ENCODE assay signal across 23 cellular contexts in the genomic region with DNA sequence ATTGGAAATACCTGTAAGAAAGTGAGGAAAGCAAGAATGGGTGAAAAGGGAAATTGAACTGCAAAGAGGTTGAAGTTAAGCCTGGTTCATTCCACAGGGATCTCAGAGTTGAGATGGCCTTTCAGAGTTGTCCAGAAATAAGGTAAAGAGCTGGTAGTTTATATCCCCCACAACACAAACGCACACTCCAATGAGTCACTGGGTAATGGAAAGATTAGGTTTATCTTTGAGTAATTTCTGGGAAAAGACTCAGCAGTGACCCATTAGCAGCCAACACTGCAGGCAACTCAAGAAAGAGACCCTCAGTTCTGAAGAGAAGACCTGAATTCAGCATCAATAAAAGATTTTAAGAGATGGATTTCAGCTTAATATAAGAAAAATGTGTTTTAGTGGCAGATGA.
DNase-seq lines count a peak whose midpoint lies in the region; ATAC-seq, FAIRE-seq and TF ChIP-seq lines count a peak whose summit lies in the region.
"Had no signal": no experiment of that assay in that cellular context is flagged by ENCODE, and none has a peak within 500 bp of the region (broad histone marks: within the 10 kb centered on the region; RNA-seq: fewer than 3 reads in every experiment).

No MANE protein-coding gene starts in this region.

- H3K27me3 Mint-ChIP-seq in stimulated activated naive CD8-positive, alpha-beta T cell treated with anti-CD3 and anti-CD28 coated beads, Interleukin-15, Interleukin-2, amounts not matched to agents 100 ng/mL and 50 ng/mL, for 24 hours, result no peaks in the 10 kb centered on the region
- peaks cover 2% of the 10 kb centered on the region for H3K27me3 Mint-ChIP-seq in activated CD8-positive, alpha-beta memory T cell treated with anti-CD3 and anti-CD28 coated beads, Interleukin-2, amount 10 ng/mL, durations not matched to agents 7 days and 5 days
- H3K27me3 Mint-ChIP-seq: activated CD8-positive, alpha-beta T cell treated with anti-CD3 and anti-CD28 coated beads for 36 hours; natural killer cell treated with Interleukin-12 subunit alpha and Interleukin-12 subunit beta and Interleukin-15 and Interleukin-18, amount 100 ng/mL, for 72 hours had no signal

- no peaks in the 10 kb centered on the region for H3K36me3 Mint-ChIP-seq in stimulated activated naive CD8-positive, alpha-beta T cell treated with anti-CD3 and anti-CD28 coated beads, Interleukin-15, Interleukin-2, amounts not matched to agents 100 ng/mL and 50 ng/mL, for 24 hours (ENCODE audit: low read depth)
- H3K36me3 Mint-ChIP-seq in activated CD8-positive, alpha-beta memory T cell treated with anti-CD3 and anti-CD28 coated beads, Interleukin-2, amount 10 ng/mL, durations not matched to agents 7 days and 5 days, result peaks cover 6% of the 10 kb centered on the region
- H3K36me3 Mint-ChIP-seq: CD8-positive, alpha-beta T cell had no signal

- H3K4me2 ChIP-seq in PC-3 (ENCODE audit: low read length) (no peak overlapping the region), fibroblast of lung (ENCODE audit: extremely low read depth, insufficient read depth, low read length) (peak overlapping the region; percentile 5)

- H3K4me1 ChIP-seq in PC-3 (ENCODE audit: insufficient read depth, low read length) (peaks cover 27% of the 10 kb centered on the region), fibroblast of lung (ENCODE audit: control insufficient read depth, extremely low read depth, insufficient read depth, low read length) (no peaks in the 10 kb centered on the region)
- H3K4me1 ChIP-seq: adrenal gland had no signal

- CTCF ChIA-PET in PC-3 (lab: Charles Lee), result no interaction called here
- CTCF ChIA-PET in activated CD8-positive, alpha-beta memory T cell treated with anti-CD3 and anti-CD28 coated beads, Interleukin-2, amount 10 ng/mL, durations not matched to agents 7 days and 5 days (lab: Charles Lee), result interaction anchor here (2.0 kb wide), 1 partner anchor 119 kb away, joined by 6 read pairs; no protein-coding TSS in a partner anchor

- no peak overlapping the region for H3K9ac ChIP-seq in PC-3 (ENCODE audit: low read length)
- no peak overlapping the region for H3K9ac ChIP-seq in fibroblast of lung (ENCODE audit: insufficient read depth, low read length)

- H4K20me1 ChIP-seq in PC-3 (ENCODE audit: low read length), result no peaks in the 10 kb centered on the region
- no peaks in the 10 kb centered on the region for H4K20me1 ChIP-seq in fibroblast of lung (ENCODE audit: control insufficient read depth, extremely low read depth, insufficient read depth, low read length)

- no peaks in the 10 kb centered on the region for H3K36me3 ChIP-seq in PC-3 (ENCODE audit: low read depth, low read length)
- H3K36me3 ChIP-seq in fibroblast of lung (ENCODE audit: control insufficient read depth, insufficient read depth, low read length), result no peaks in the 10 kb centered on the region
- H3K36me3 ChIP-seq: adrenal gland, cardiac muscle cell, MG63, pancreas had no signal

- H2AFZ ChIP-seq in PC-3 (ENCODE audit: low read length) (no peak overlapping the region), fibroblast of lung (ENCODE audit: low read length) (no peak overlapping the region)

- ATAC-seq in PC-3 (no peak), HG02885 (IDR thresholded peaks at IDR 0.05; ENCODE audit: poor library complexity, unreplicated experiment) (no peak)
- no peak for ATAC-seq in activated CD8-positive, alpha-beta memory T cell treated with anti-CD3 and anti-CD28 coated beads, Interleukin-2, amount 10 ng/mL, durations not matched to agents 7 days and 5 days
- ATAC-seq: activated CD4-positive, CD25-positive, alpha-beta regulatory T cell treated with anti-CD3 and anti-CD28 coated beads, Interleukin-2, amount 50 U/mL, for 24 hours; CD8-positive, alpha-beta T cell; left lobe of liver; pancreas; right cardiac atrium had no signal

- no peak for TF ChIP-seq CTCF in PC-3 (conservative IDR thresholded peaks at IDR 0.05; ENCODE audit: low read depth, low read length)
- no peak for TF ChIP-seq CTCF in fibroblast of lung (conservative IDR thresholded peaks at IDR 0.05 in 1 of 2, IDR thresholded peaks at IDR 0.05 in 1 of 2; ENCODE audit: low read depth in 1 of 2, low read length in 2 of 2)

- TF ChIP-seq POLR2A in H54 (IDR thresholded peaks at IDR 0.05; ENCODE audit: low read depth, low read length), result no peak

- H3K27me3 ChIP-seq in PC-3 (ENCODE audit: low read length), result no peaks in the 10 kb centered on the region
- no peaks in the 10 kb centered on the region for H3K27me3 ChIP-seq in fibroblast of lung (ENCODE audit: control insufficient read depth, insufficient read depth, low read length)
- H3K27me3 ChIP-seq: adrenal gland, cardiac muscle cell, MG63, pancreas had no signal

- no peaks in the 10 kb centered on the region for H3F3A ChIP-seq in PC-3 (ENCODE audit: low read length, unreplicated experiment)

- no peaks in the 10 kb centered on the region for H3K79me2 ChIP-seq in PC-3 (ENCODE audit: low read length)
- H3K79me2 ChIP-seq in fibroblast of lung (ENCODE audit: control insufficient read depth, insufficient read depth, low read length), result no peaks in the 10 kb centered on the region

- no peak overlapping the region for H3K4me3 Mint-ChIP-seq in stimulated activated naive CD8-positive, alpha-beta T cell treated with anti-CD3 and anti-CD28 coated beads, Interleukin-15, Interleukin-2, amounts not matched to agents 100 ng/mL and 50 ng/mL, for 24 hours
- H3K4me3 Mint-ChIP-seq in activated CD8-positive, alpha-beta memory T cell treated with anti-CD3 and anti-CD28 coated beads, Interleukin-2, amount 10 ng/mL, durations not matched to agents 7 days and 5 days, result no peak overlapping the region
- H3K4me3 Mint-ChIP-seq: activated CD8-positive, alpha-beta T cell treated with anti-CD3 and anti-CD28 coated beads for 36 hours; CD8-positive, alpha-beta T cell had no signal

- peaks cover 19% of the 10 kb centered on the region for H3K4me1 Mint-ChIP-seq in stimulated activated naive CD8-positive, alpha-beta T cell treated with anti-CD3 and anti-CD28 coated beads, Interleukin-15, Interleukin-2, amounts not matched to agents 100 ng/mL and 50 ng/mL, for 24 hours (ENCODE audit: low read depth)
- H3K4me1 Mint-ChIP-seq in activated CD8-positive, alpha-beta memory T cell treated with anti-CD3 and anti-CD28 coated beads, Interleukin-2, amount 10 ng/mL, durations not matched to agents 7 days and 5 days, result peaks cover 9% of the 10 kb centered on the region

- H3K9me3 Mint-ChIP-seq in stimulated activated naive CD8-positive, alpha-beta T cell treated with anti-CD3 and anti-CD28 coated beads, Interleukin-15, Interleukin-2, amounts not matched to agents 100 ng/mL and 50 ng/mL, for 24 hours, result no peaks in the 10 kb centered on the region
- H3K9me3 Mint-ChIP-seq in activated CD8-positive, alpha-beta memory T cell treated with anti-CD3 and anti-CD28 coated beads, Interleukin-2, amount 10 ng/mL, durations not matched to agents 7 days and 5 days (ENCODE audit: low read depth), result no peaks in the 10 kb centered on the region
- H3K9me3 Mint-ChIP-seq: activated CD8-positive, alpha-beta T cell treated with anti-CD3 and anti-CD28 coated beads for 36 hours; CD8-positive, alpha-beta T cell; natural killer cell treated with Interleukin-12 subunit alpha and Interleukin-12 subunit beta and Interleukin-15 and Interleukin-18, amount 100 ng/mL, for 72 hours had no signal

- intact Hi-C loops in PC-3 (cut with micrococcal nuclease), result loop anchor here (5.0 kb wide), 2 partner anchors 298 to 428 kb away; no protein-coding TSS in a partner anchor

- BruUV-seq in PC-3 (replicated peaks; lab: Mats Ljungman, UMichigan), result no TSS peak

- POLR2A ChIA-PET in PC-3 (lab: Charles Lee; ENCODE audit: unreplicated experiment), result no interaction called here

- no peaks in the 10 kb centered on the region for H3K9me2 ChIP-seq in PC-3 (replicated peaks; ENCODE audit: low read length)

- DNase-seq in H54 (ENCODE audit: insufficient read length, low spot score) (no peak), PC-3 (peak; percentile 15), fibroblast of lung (ENCODE audit: low read depth in 2 of 2) (peak; percentile 13 to 75)
- no peak for DNase-seq in central memory CD4-positive, alpha-beta T cell
- DNase-seq in activated CD8-positive, alpha-beta memory T cell treated with anti-CD3 and anti-CD28 coated beads, Interleukin-2, amount 10 ng/mL, durations not matched to agents 7 days and 5 days, result no peak
- DNase-seq: activated CD8-positive, alpha-beta T cell treated with anti-CD3 and anti-CD28 coated beads for 36 hours; activated gamma-delta T cell treated with Interleukin-2 at 50 U/mL for 16 hours; adrenal gland; CD8-positive, alpha-beta T cell; DMS153; MG63; NCI-H1417; NCI-H2081 treated with DMSO at 0.1 percent for 48 hours; NCI-H510A; pancreas; right cardiac atrium; T-helper 9 cell had no signal

- no peak overlapping the region for H3K27ac ChIP-seq in PC-3 (ENCODE audit: low read length)
- no peak overlapping the region for H3K27ac ChIP-seq in fibroblast of lung (ENCODE audit: insufficient read depth, low read length)
- H3K27ac ChIP-seq: adrenal gland, cardiac muscle cell, pancreas had no signal

- peak overlapping the region; percentile 10 for H3K27ac Mint-ChIP-seq in stimulated activated naive CD8-positive, alpha-beta T cell treated with anti-CD3 and anti-CD28 coated beads, Interleukin-15, Interleukin-2, amounts not matched to agents 100 ng/mL and 50 ng/mL, for 24 hours
- no peak overlapping the region for H3K27ac Mint-ChIP-seq in activated CD8-positive, alpha-beta memory T cell treated with anti-CD3 and anti-CD28 coated beads, Interleukin-2, amount 10 ng/mL, durations not matched to agents 7 days and 5 days
- H3K27ac Mint-ChIP-seq: activated CD8-positive, alpha-beta T cell treated with anti-CD3 and anti-CD28 coated beads for 36 hours; CD8-positive, alpha-beta T cell had no signal

- no peak overlapping the region for H3K4me3 ChIP-seq in PC-3 (ENCODE audit: low read length)
- no peak overlapping the region for H3K4me3 ChIP-seq in fibroblast of lung (replicated peaks in 1 of 4; ENCODE audit: control extremely low read depth in 1 of 4, insufficient read depth in 1 of 4, low read depth in 3 of 4, low read length in 4 of 4)
- H3K4me3 ChIP-seq: adrenal gland, cardiac muscle cell, MG63, pancreas had no signal

- peak; percentile 20 for FAIRE-seq in H54 (lab: Jason Lieb, UNC)
- FAIRE-seq: pancreas had no signal

- H3K9me3 ChIP-seq in PC-3 (ENCODE audit: low read length) (no peaks in the 10 kb centered on the region), fibroblast of lung (ENCODE audit: control insufficient read depth, insufficient read depth, low read depth, low read length) (no peaks in the 10 kb centered on the region)
- H3K9me3 ChIP-seq: adrenal gland, MG63, pancreas had no signal

Comparison
In these comparisons a context has a peak if more than half of its experiments do, and no peak if none do; other contexts are left out.
1. DNase-seq: peak in PC-3 (single experiment) and fibroblast of lung (2 of 2); none in H54 (single experiment), central memory CD4-positive, alpha-beta T cell (single experiment) and activated CD8-positive, alpha-beta memory T cell treated with anti-CD3 and anti-CD28 coated beads, Interleukin-2, amount 10 ng/mL, durations not matched to agents 7 days and 5 days (single experiment).